Comparison of ENCODE assay signal across 1 cellular context in the genomic region with DNA sequence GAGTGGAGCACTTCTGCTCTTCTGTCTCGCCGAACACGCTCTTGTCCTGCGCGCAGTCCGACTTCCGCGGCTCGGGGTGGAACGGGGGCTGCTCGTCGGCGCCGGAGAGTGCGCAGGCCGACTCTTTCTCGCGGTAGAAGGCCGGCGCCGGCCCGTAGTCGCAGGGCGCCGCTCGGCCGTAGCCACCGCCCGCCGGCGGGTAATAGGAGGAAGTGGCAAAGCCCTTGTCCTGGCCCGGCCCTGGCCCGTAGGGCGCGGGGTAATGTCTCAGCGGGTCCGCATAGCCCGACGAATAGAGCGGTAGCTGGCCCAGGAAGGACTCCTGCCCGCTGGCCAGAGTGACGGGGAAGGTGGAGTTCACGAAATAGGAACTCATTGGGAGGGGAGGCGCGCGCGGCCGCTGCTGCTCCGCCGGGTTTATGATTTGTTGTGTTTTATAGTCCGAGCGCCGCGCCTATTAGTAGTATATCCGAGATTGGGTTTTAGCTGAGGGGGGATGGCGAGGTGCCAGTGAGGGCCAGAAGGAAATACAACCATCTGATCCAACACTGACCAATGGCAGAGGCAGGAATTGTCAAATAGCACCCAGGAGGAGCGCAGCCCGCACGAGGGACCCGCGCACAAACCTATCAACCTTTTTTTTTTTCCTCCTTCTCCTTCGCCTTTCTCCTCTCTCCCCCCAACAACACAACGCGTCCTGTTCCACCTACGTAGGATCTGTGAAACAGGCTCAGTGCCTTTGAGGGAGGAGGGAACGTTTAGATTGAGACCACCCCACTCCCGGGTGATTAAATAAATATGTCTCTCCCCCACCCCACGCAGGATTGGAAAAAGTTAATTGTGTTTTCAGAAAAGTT.
TF ChIP-seq lines count a peak whose summit lies in the region.

No MANE protein-coding gene starts in this region.

TF ChIP-seq in IMR-90, 13 proteins besides CTCF, POLR2A, EP300 and RAD21:
- TF ChIP-seq MAFK (IDR thresholded peaks at IDR 0.05; ENCODE audit: low read depth, low read length) (no peak), MXI1 (IDR thresholded peaks at IDR 0.05; ENCODE audit: borderline replicate concordance, low read depth, low read length) (peak; percentile 13; the same call in 1 of the 2 replicates), CHD1 (IDR thresholded peaks at IDR 0.05; ENCODE audit: low read depth, low read length) (peak; percentile 64; the same call in 1 of the 2 replicates)
- TF ChIP-seq, protein P1, sequence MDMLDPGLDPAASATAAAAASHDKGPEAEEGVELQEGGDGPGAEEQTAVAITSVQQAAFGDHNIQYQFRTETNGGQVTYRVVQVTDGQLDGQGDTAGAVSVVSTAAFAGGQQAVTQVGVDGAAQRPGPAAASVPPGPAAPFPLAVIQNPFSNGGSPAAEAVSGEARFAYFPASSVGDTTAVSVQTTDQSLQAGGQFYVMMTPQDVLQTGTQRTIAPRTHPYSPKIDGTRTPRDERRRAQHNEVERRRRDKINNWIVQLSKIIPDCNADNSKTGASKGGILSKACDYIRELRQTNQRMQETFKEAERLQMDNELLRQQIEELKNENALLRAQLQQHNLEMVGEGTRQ (IDR thresholded peaks at IDR 0.05; ENCODE audit: low read depth, low read length): peak; percentile 56; the same call in 1 of the 2 replicates
